Comparison of ENCODE assay signal across 20 cellular contexts in genomic region chr21:17609681-17610080, GRCh38. TPM values are rescaled to one million over a fixed set of nuclear protein-coding genes. Genes with fewer than 3 reads are reported as not detected.
DNase-seq lines count a peak whose midpoint lies in the region; ATAC-seq and TF ChIP-seq lines count a peak whose summit lies in the region.
"Had no signal": no experiment of that assay in that cellular context is flagged by ENCODE, and none has a peak within 500 bp of the region (broad histone marks: within the 10 kb centered on the region; RNA-seq: fewer than 3 reads in every experiment).

No MANE protein-coding gene starts in this region.

- H2BK120ac ChIP-seq in mesenchymal stem cell (ENCODE audit: low read depth, low read length): no peak overlapping the region

- WGBS in mesenchymal stem cell: 100% methylated on average over 1 of the region's 2 CpGs

- ATAC-seq in CD4-positive, alpha-beta T cell (ENCODE audit: poor library complexity): no peak
- ATAC-seq in DND-41 (ENCODE audit: insufficient read depth, low read depth) (no peak), GM19452 (IDR thresholded peaks at IDR 0.05; ENCODE audit: unreplicated experiment) (no peak), GM18909 (IDR thresholded peaks at IDR 0.05; ENCODE audit: poor library complexity, unreplicated experiment) (no peak)
- no peak for ATAC-seq in activated naive CD8-positive, alpha-beta T cell treated with anti-CD3 and anti-CD28 coated beads, Interleukin-2, amount 50 U/mL, for 24 hours
- ATAC-seq: activated CD4-positive, alpha-beta T cell treated with anti-CD3 and anti-CD28 coated beads for 36 hours; naive thymus-derived CD4-positive, alpha-beta T cell; PC-3 had no signal

- no peak overlapping the region for H3K27ac ChIP-seq in CD4-positive, alpha-beta T cell (ENCODE audit: low read depth, low read length)
- H3K27ac ChIP-seq in DND-41 (ENCODE audit: low read length) (no peak overlapping the region), mesenchymal stem cell (ENCODE audit: low read length, poor library complexity, severe bottlenecking) (no peak overlapping the region), SJCRH30 (no peak overlapping the region)

- H3K9ac ChIP-seq in DND-41 (ENCODE audit: low read depth, low read length): no peak overlapping the region
- peak overlapping the region; percentile 99 for H3K9ac ChIP-seq in mesenchymal stem cell (ENCODE audit: low read length)

- H3K36me3 ChIP-seq in DND-41 (ENCODE audit: insufficient read depth, low read length) (peaks cover 64% of the 10 kb centered on the region), mesenchymal stem cell (ENCODE audit: control insufficient read depth in 1 of 2, insufficient read depth in 2 of 2, low read depth in 1 of 2, low read length in 2 of 2) (peaks cover 0 to 41% of the 10 kb centered on the region in 2 experiments), SJCRH30 (peaks cover 46% of the 10 kb centered on the region)

- no peak for TF ChIP-seq CTCF in CD4-positive, alpha-beta T cell (IDR thresholded peaks at IDR 0.05)
- no peak for TF ChIP-seq CTCF in DND-41 (IDR thresholded peaks at IDR 0.05; ENCODE audit: borderline replicate concordance, extremely low read depth, low read length, poor library complexity, severe bottlenecking)

- H3K79me2 ChIP-seq in DND-41 (ENCODE audit: insufficient read depth, low read length): peaks cover 82% of the 10 kb centered on the region

- H3K9me3 ChIP-seq in CD4-positive, alpha-beta T cell (ENCODE audit: control insufficient read depth, low read length): no peaks in the 10 kb centered on the region
- H3K9me3 ChIP-seq in DND-41 (ENCODE audit: insufficient read depth, low read length, severe bottlenecking) (no peaks in the 10 kb centered on the region), mesenchymal stem cell (ENCODE audit: control insufficient read depth, low read length) (no peaks in the 10 kb centered on the region), SJCRH30 (replicated peaks) (no peaks in the 10 kb centered on the region)

- H3K4me3 Mint-ChIP-seq in CD4-positive, alpha-beta T cell: peak overlapping the region; percentile 70
- peak overlapping the region; percentile 86 for H3K4me3 Mint-ChIP-seq in activated naive CD8-positive, alpha-beta T cell treated with anti-CD3 and anti-CD28 coated beads, Interleukin-2, amount 50 U/mL, for 24 hours
- H3K4me3 Mint-ChIP-seq: B cell had no signal

- peaks cover 6% of the 10 kb centered on the region for H3K79me1 ChIP-seq in mesenchymal stem cell (replicated peaks; ENCODE audit: low read length, poor library complexity, severe bottlenecking)

- no peak for DNase-seq in CD4-positive, alpha-beta T cell
- no peak for DNase-seq in DND-41
- DNase-seq in activated naive CD8-positive, alpha-beta T cell treated with anti-CD3 and anti-CD28 coated beads, Interleukin-2, amount 50 U/mL, for 24 hours: no peak
- DNase-seq in mesenchymal stem cell: no peak
- no peak for DNase-seq in activated naive CD4-positive, alpha-beta T cell treated with anti-CD3 and anti-CD28 coated beads, Interleukin-2, amount 50 U/mL, for 16 hours
- DNase-seq in SJCRH30: no peak
- DNase-seq: activated CD4-positive, alpha-beta T cell treated with anti-CD3 and anti-CD28 coated beads for 36 hours; activated T-cell treated with anti-CD3 and anti-CD28 coated beads, Interleukin-2, amount 50 U/mL, for 48 hours; amygdala; cerebellar nuclear complex; GF-D8; hippocampal formation; naive thymus-derived CD4-positive, alpha-beta T cell; NCI-H1436 treated with DMSO at 0.1 percent for 48 hours; NCI-H2171 treated with DMSO at 0.1 percent for 48 hours; NCI-H748 treated with DMSO at 0.1 percent for 48 hours; PC-3 had no signal

- peaks cover 46% of the 10 kb centered on the region for H3K4me1 ChIP-seq in DND-41 (ENCODE audit: insufficient read depth, low read length)
- peaks cover 8% of the 10 kb centered on the region for H3K4me1 ChIP-seq in mesenchymal stem cell (ENCODE audit: control insufficient read depth, insufficient read depth, low read depth, low read length)
- no peaks in the 10 kb centered on the region for H3K4me1 ChIP-seq in SJCRH30

- H2BK15ac ChIP-seq in mesenchymal stem cell (ENCODE audit: low read depth, poor library complexity, severe bottlenecking): no peak overlapping the region

- H2AFZ ChIP-seq in DND-41 (ENCODE audit: low read depth, low read length) (no peak overlapping the region), mesenchymal stem cell (ENCODE audit: low read depth, low read length) (no peak overlapping the region)

- no peak overlapping the region for H2BK12ac ChIP-seq in mesenchymal stem cell (ENCODE audit: low read length in 2 of 2)

- H3K18ac ChIP-seq in mesenchymal stem cell (ENCODE audit: low read depth in 1 of 2, low read length in 2 of 2): no peak overlapping the region

- H3K36me3 Mint-ChIP-seq in CD4-positive, alpha-beta T cell (ENCODE audit: low read depth): peaks cover 28% of the 10 kb centered on the region
- peaks cover 46% of the 10 kb centered on the region for H3K36me3 Mint-ChIP-seq in activated naive CD8-positive, alpha-beta T cell treated with anti-CD3 and anti-CD28 coated beads, Interleukin-2, amount 50 U/mL, for 24 hours (ENCODE audit: low read depth)

- H3K4me3 ChIP-seq in DND-41 (ENCODE audit: low read depth in 1 of 2, low read length in 2 of 2) (peak overlapping the region in 1 of 2 experiments; percentile 31; a peak in 1 of 4 replicates), mesenchymal stem cell (ENCODE audit: insufficient read depth in 1 of 2, low read depth in 1 of 2, low read length in 2 of 2) (no peak overlapping the region), SJCRH30 (no peak overlapping the region)

- H3K27ac Mint-ChIP-seq in CD4-positive, alpha-beta T cell: peak overlapping the region; percentile 89
- H3K27ac Mint-ChIP-seq in activated naive CD8-positive, alpha-beta T cell treated with anti-CD3 and anti-CD28 coated beads, Interleukin-2, amount 50 U/mL, for 24 hours: no peak overlapping the region
- H3K27ac Mint-ChIP-seq: activated CD4-positive, alpha-beta T cell treated with anti-CD3 and anti-CD28 coated beads for 36 hours; B cell had no signal

- no peak overlapping the region for H4K8ac ChIP-seq in mesenchymal stem cell (ENCODE audit: low read length)

- H3K14ac ChIP-seq in mesenchymal stem cell (ENCODE audit: low read length in 2 of 2): no peak overlapping the region

- no peak overlapping the region for H2AK5ac ChIP-seq in mesenchymal stem cell (ENCODE audit: low read length, severe bottlenecking)

- POLR2A ChIA-PET in CD4-positive, alpha-beta T cell (lab: Charles Lee): no interaction called here

- intact Hi-C loops in CD4-positive, alpha-beta T cell (cut with DNase I, micrococcal nuclease): loop anchor here (2.0 to 10.0 kb wide), 5 partner anchors 97 to 1885 kb away; partner anchors contain the start of genes C21orf91 (in 1 of the 2), CXADR (in 1 of the 2) and USP25 (in 1 of the 2)

- no peak overlapping the region for H3K23ac ChIP-seq in mesenchymal stem cell (ENCODE audit: low read length in 2 of 2)

- H3K4me2 ChIP-seq in DND-41 (ENCODE audit: insufficient read depth, low read length): peak overlapping the region; percentile 72
- H3K4me2 ChIP-seq in mesenchymal stem cell (ENCODE audit: low read length, poor library complexity, severe bottlenecking): no peak overlapping the region

- H4K91ac ChIP-seq in mesenchymal stem cell (ENCODE audit: low read length): no peak overlapping the region

- CTCF ChIA-PET in CD4-positive, alpha-beta T cell (lab: Charles Lee): interaction anchor here (1.0 to 1.1 kb wide), 2 partner anchors 24 to 294 kb away, joined by 3 read pairs; no protein-coding TSS in a partner anchor

- H3K27me3 Mint-ChIP-seq in CD4-positive, alpha-beta T cell: no peaks in the 10 kb centered on the region
- H3K27me3 Mint-ChIP-seq in activated naive CD8-positive, alpha-beta T cell treated with anti-CD3 and anti-CD28 coated beads, Interleukin-2, amount 50 U/mL, for 24 hours: no peaks in the 10 kb centered on the region
- H3K27me3 Mint-ChIP-seq: activated CD4-positive, alpha-beta T cell treated with anti-CD3 and anti-CD28 coated beads for 36 hours; B cell; naive thymus-derived CD4-positive, alpha-beta T cell had no signal

- no peaks in the 10 kb centered on the region for H3K27me3 ChIP-seq in CD4-positive, alpha-beta T cell (ENCODE audit: control insufficient read depth, insufficient read depth, low read length)
- H3K27me3 ChIP-seq in DND-41 (ENCODE audit: insufficient read depth, low read length, poor library complexity): no peaks in the 10 kb centered on the region
- no peaks in the 10 kb centered on the region for H3K27me3 ChIP-seq in mesenchymal stem cell (ENCODE audit: control insufficient read depth in 1 of 2, insufficient read depth in 1 of 2, low read length in 2 of 2)
- no peaks in the 10 kb centered on the region for H3K27me3 ChIP-seq in SJCRH30

- no peaks in the 10 kb centered on the region for H3K9me3 Mint-ChIP-seq in CD4-positive, alpha-beta T cell
- no peaks in the 10 kb centered on the region for H3K9me3 Mint-ChIP-seq in activated naive CD8-positive, alpha-beta T cell treated with anti-CD3 and anti-CD28 coated beads, Interleukin-2, amount 50 U/mL, for 24 hours

- H2BK5ac ChIP-seq in mesenchymal stem cell (ENCODE audit: low read depth, low read length, poor library complexity, severe bottlenecking): no peak overlapping the region

- peaks cover 47% of the 10 kb centered on the region for H4K20me1 ChIP-seq in DND-41 (ENCODE audit: insufficient read depth, low read length)

- peaks cover 40% of the 10 kb centered on the region for H3K4me1 Mint-ChIP-seq in CD4-positive, alpha-beta T cell (ENCODE audit: low read depth)
- H3K4me1 Mint-ChIP-seq in activated naive CD8-positive, alpha-beta T cell treated with anti-CD3 and anti-CD28 coated beads, Interleukin-2, amount 50 U/mL, for 24 hours: peaks cover 32% of the 10 kb centered on the region

- H3K4ac ChIP-seq in mesenchymal stem cell (ENCODE audit: low read depth in 1 of 2, low read length in 2 of 2): no peak overlapping the region

RNA-seq across cellular contexts. Expression of gene BTG3, which starts 3.0 kb away (rescaled TPM):
- total RNA-seq in CD4-positive, alpha-beta T cell: 10 to 100 TPM; 81.9 to 84.0 TPM
- 58.5 TPM for polyA plus RNA-seq in mesenchymal stem cell (2013, experiment 1 of 2)
- polyA plus RNA-seq in mesenchymal stem cell (2013, experiment 2 of 2): 59.0 TPM
- 58.2 and 58.9 TPM in 2 replicates for total RNA-seq in SJCRH30 (2014; rRNA removed; shearing (Covaris generic))
